6 cellular contexts compared by ENCODE assay signal in the genomic region with DNA sequence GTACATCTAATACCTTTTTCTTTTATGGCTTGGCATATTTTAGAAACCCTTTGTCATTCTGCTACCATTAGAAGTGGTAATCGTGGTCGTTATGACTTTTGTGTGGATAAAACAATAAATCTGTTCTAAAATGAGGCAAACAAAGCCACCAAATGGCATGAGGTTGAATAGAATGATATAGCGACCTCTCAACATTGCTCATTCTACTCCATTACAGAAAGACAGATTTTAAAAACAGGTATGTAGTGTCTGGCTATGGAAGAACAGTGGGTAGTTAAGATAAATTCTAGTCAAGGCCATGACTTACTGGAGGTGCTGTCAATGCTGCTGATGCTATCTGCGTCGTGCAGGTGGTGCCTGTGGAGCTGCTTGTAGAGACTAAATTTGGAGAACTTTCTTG.
"Had no signal": no experiment of that assay in that cellular context is flagged by ENCODE, and none has a peak within 500 bp of the region (broad histone marks: within the 10 kb centered on the region; RNA-seq: fewer than 3 reads in every experiment).

No MANE protein-coding gene starts in this region.

- H3K27ac Mint-ChIP-seq: IgD-negative memory B cell had no signal

- H3K27me3 Mint-ChIP-seq: IgD-negative memory B cell had no signal

- H3K27ac ChIP-seq: HL-60 had no signal

- H3K9me3 Mint-ChIP-seq: IgD-negative memory B cell had no signal

- ATAC-seq: HepG2, K562 had no signal

- DNase-seq: IMR-90, KBM-7 had no signal

- H3K4me3 ChIP-seq: K562 had no signal

- H3K4me3 Mint-ChIP-seq: IgD-negative memory B cell had no signal
